Comparison of ENCODE assay signal across 1 cellular context in the genomic region with DNA sequence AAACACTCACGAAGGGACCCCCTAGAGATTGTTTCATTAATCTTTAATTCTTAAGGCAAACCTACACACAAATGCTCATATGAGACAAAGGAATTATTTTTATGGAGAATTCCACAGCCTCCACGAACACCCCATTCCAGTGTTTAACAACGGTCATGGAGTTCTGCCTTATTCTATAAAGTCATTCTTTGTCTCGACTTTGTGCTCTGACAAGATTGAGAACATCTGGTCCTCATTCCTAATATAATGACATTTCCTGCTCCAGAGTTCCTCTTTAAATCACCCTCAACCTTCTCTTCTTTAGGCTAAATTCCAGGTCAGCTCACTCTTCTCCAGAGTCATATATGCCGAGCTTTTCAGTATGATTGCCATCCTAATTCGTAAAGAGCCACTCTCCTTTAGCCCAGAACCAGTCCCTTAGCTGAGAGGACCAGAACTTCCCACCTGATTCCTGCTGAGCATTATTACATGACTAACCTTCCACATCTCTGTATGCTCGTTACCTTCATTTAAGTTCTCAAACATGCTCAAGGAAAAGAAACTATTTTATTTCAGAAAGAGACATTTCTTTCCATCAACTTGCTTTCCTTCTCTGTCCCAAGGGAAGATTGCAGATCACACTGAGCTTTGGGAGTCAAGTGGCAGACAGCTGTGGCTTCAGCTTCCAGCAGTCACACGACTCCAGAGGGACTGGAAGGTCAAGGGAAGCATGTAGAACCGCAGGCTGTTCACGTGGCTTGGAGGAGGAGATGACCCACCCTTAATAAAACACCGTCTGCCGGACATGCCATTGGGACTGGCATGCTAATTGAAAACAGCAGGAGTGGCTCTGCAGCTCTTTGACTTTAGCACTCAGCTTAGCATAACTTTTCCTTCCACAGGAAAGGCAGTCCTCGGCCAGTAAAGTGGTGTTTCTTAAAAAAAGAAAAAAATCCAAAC.
A peak's percentile ranks its signal among the peaks of the same experiment; 100 is the strongest.
TF ChIP-seq lines count a peak whose summit lies in the region.

No MANE protein-coding gene starts in this region.

TF ChIP-seq in H1, 55 proteins besides CTCF, POLR2A, EP300 and RAD21:
- TF ChIP-seq SUZ12 (IDR thresholded peaks at IDR 0.05; ENCODE audit: low read length) (no peak), POU5F1 (IDR thresholded peaks at IDR 0.05; ENCODE audit: low read depth, low read length) (0 out of 2 replicates have a peak, but pooled peaks have one; percentile 20), NANOG (IDR thresholded peaks at IDR 0.05; ENCODE audit: insufficient read depth, low read depth, low read length, poor library complexity, severe bottlenecking) (peak; percentile 32), TBP (IDR thresholded peaks at IDR 0.05; ENCODE audit: low read depth, low read length) (peak; percentile 17; the same call in 1 of the 2 replicates), TEAD4 (IDR thresholded peaks at IDR 0.05; ENCODE audit: low read depth, low read length) (peak; percentile 37; the same call in 1 of the 2 replicates), RBBP5 (IDR thresholded peaks at IDR 0.05; ENCODE audit: borderline replicate concordance, low read depth, low read length) (no peak), EGR1 (IDR thresholded peaks at IDR 0.05; ENCODE audit: borderline replicate concordance, low read depth, low read length) (no peak), YY1 (IDR thresholded peaks at IDR 0.05; ENCODE audit: low read depth, low read length) (peak; percentile 51; the same call in 1 of the 2 replicates), SIN3A (conservative IDR thresholded peaks at IDR 0.05 in 1 of 2, IDR thresholded peaks at IDR 0.05 in 1 of 2; ENCODE audit: low read depth in 1 of 2, low read length in 2 of 2) (0 out of 4 replicates have a peak, but pooled peaks of 1 of the 2 experiments have one; percentile 36), ASH2L (IDR thresholded peaks at IDR 0.05; ENCODE audit: low read length) (peak; percentile 58)
- TF ChIP-seq, protein P1, sequence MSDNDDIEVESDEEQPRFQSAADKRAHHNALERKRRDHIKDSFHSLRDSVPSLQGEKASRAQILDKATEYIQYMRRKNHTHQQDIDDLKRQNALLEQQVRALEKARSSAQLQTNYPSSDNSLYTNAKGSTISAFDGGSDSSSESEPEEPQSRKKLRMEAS (IDR thresholded peaks at IDR 0.05), result peak; percentile 91
- TF ChIP-seq, protein P2, sequence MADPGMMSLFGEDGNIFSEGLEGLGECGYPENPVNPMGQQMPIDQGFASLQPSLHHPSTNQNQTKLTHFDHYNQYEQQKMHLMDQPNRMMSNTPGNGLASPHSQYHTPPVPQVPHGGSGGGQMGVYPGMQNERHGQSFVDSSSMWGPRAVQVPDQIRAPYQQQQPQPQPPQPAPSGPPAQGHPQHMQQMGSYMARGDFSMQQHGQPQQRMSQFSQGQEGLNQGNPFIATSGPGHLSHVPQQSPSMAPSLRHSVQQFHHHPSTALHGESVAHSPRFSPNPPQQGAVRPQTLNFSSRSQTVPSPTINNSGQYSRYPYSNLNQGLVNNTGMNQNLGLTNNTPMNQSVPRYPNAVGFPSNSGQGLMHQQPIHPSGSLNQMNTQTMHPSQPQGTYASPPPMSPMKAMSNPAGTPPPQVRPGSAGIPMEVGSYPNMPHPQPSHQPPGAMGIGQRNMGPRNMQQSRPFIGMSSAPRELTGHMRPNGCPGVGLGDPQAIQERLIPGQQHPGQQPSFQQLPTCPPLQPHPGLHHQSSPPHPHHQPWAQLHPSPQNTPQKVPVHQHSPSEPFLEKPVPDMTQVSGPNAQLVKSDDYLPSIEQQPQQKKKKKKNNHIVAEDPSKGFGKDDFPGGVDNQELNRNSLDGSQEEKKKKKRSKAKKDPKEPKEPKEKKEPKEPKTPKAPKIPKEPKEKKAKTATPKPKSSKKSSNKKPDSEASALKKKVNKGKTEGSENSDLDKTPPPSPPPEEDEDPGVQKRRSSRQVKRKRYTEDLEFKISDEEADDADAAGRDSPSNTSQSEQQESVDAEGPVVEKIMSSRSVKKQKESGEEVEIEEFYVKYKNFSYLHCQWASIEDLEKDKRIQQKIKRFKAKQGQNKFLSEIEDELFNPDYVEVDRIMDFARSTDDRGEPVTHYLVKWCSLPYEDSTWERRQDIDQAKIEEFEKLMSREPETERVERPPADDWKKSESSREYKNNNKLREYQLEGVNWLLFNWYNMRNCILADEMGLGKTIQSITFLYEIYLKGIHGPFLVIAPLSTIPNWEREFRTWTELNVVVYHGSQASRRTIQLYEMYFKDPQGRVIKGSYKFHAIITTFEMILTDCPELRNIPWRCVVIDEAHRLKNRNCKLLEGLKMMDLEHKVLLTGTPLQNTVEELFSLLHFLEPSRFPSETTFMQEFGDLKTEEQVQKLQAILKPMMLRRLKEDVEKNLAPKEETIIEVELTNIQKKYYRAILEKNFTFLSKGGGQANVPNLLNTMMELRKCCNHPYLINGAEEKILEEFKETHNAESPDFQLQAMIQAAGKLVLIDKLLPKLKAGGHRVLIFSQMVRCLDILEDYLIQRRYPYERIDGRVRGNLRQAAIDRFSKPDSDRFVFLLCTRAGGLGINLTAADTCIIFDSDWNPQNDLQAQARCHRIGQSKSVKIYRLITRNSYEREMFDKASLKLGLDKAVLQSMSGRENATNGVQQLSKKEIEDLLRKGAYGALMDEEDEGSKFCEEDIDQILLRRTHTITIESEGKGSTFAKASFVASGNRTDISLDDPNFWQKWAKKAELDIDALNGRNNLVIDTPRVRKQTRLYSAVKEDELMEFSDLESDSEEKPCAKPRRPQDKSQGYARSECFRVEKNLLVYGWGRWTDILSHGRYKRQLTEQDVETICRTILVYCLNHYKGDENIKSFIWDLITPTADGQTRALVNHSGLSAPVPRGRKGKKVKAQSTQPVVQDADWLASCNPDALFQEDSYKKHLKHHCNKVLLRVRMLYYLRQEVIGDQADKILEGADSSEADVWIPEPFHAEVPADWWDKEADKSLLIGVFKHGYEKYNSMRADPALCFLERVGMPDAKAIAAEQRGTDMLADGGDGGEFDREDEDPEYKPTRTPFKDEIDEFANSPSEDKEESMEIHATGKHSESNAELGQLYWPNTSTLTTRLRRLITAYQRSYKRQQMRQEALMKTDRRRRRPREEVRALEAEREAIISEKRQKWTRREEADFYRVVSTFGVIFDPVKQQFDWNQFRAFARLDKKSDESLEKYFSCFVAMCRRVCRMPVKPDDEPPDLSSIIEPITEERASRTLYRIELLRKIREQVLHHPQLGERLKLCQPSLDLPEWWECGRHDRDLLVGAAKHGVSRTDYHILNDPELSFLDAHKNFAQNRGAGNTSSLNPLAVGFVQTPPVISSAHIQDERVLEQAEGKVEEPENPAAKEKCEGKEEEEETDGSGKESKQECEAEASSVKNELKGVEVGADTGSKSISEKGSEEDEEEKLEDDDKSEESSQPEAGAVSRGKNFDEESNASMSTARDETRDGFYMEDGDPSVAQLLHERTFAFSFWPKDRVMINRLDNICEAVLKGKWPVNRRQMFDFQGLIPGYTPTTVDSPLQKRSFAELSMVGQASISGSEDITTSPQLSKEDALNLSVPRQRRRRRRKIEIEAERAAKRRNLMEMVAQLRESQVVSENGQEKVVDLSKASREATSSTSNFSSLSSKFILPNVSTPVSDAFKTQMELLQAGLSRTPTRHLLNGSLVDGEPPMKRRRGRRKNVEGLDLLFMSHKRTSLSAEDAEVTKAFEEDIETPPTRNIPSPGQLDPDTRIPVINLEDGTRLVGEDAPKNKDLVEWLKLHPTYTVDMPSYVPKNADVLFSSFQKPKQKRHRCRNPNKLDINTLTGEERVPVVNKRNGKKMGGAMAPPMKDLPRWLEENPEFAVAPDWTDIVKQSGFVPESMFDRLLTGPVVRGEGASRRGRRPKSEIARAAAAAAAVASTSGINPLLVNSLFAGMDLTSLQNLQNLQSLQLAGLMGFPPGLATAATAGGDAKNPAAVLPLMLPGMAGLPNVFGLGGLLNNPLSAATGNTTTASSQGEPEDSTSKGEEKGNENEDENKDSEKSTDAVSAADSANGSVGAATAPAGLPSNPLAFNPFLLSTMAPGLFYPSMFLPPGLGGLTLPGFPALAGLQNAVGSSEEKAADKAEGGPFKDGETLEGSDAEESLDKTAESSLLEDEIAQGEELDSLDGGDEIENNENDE (IDR thresholded peaks at IDR 0.05; ENCODE audit: insufficient replicate concordance, low read length), result peak; percentile 75
- TF ChIP-seq, protein P3, sequence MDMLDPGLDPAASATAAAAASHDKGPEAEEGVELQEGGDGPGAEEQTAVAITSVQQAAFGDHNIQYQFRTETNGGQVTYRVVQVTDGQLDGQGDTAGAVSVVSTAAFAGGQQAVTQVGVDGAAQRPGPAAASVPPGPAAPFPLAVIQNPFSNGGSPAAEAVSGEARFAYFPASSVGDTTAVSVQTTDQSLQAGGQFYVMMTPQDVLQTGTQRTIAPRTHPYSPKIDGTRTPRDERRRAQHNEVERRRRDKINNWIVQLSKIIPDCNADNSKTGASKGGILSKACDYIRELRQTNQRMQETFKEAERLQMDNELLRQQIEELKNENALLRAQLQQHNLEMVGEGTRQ (IDR thresholded peaks at IDR 0.05; ENCODE audit: low read length), result peak; percentile 61
- TF ChIP-seq, protein P4, sequence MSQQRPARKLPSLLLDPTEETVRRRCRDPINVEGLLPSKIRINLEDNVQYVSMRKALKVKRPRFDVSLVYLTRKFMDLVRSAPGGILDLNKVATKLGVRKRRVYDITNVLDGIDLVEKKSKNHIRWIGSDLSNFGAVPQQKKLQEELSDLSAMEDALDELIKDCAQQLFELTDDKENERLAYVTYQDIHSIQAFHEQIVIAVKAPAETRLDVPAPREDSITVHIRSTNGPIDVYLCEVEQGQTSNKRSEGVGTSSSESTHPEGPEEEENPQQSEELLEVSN (IDR thresholded peaks at IDR 0.05), result peak; percentile 83
